ENCODE assay signal across 1 cellular context in the genomic region with DNA sequence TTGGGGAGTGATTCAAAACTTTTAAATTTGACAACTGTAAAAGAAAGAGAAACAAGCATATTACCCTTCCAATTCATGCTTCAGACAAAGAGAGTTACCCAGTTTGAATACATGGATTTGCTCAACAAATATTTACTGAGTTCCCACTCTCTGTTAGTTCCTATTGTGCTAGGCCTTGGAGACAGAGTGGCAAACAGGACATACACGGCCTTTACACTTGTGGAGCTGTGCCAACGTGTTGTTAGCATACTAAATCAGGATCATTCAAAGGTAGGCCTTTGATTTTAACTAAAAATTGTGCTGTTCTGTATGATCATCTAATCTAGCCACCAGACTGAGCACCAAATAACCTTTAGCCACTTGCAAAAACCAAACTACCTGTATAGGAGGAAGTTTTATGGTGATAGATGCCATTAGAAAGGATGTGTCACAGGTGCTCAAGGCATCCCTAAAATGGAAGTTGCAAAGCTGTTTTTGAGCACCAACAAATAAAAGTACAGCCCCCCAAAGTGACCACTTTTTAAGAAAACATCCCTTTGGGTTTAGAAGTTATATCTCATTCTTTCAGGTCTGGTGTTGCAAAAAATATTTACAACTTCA.
TF ChIP-seq lines count a peak whose summit lies in the region.

No MANE protein-coding gene starts in this region.

TF ChIP-seq in HepG2, 621 proteins besides CTCF, POLR2A, EP300 and RAD21 (continued from another document and continues in another):
- TF ChIP-seq, protein P1, sequence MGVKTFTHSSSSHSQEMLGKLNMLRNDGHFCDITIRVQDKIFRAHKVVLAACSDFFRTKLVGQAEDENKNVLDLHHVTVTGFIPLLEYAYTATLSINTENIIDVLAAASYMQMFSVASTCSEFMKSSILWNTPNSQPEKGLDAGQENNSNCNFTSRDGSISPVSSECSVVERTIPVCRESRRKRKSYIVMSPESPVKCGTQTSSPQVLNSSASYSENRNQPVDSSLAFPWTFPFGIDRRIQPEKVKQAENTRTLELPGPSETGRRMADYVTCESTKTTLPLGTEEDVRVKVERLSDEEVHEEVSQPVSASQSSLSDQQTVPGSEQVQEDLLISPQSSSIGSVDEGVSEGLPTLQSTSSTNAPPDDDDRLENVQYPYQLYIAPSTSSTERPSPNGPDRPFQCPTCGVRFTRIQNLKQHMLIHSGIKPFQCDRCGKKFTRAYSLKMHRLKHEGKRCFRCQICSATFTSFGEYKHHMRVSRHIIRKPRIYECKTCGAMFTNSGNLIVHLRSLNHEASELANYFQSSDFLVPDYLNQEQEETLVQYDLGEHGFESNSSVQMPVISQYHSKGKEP (CRISPR knock-in tag; IDR thresholded peaks at IDR 0.05): no peak
- TF ChIP-seq ERF (CRISPR knock-in tag; IDR thresholded peaks at IDR 0.05): peak; percentile 65
- no peak for TF ChIP-seq KLF15 (CRISPR knock-in tag; IDR thresholded peaks at IDR 0.05; ENCODE audit: borderline replicate concordance)
- TF ChIP-seq, protein P2, sequence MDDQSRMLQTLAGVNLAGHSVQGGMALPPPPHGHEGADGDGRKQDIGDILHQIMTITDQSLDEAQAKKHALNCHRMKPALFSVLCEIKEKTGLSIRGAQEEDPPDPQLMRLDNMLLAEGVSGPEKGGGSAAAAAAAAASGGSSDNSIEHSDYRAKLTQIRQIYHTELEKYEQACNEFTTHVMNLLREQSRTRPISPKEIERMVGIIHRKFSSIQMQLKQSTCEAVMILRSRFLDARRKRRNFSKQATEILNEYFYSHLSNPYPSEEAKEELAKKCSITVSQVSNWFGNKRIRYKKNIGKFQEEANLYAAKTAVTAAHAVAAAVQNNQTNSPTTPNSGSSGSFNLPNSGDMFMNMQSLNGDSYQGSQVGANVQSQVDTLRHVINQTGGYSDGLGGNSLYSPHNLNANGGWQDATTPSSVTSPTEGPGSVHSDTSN (CRISPR knock-in tag; IDR thresholded peaks at IDR 0.05; ENCODE audit: borderline replicate concordance): no peak
- no peak for TF ChIP-seq ZNF761 (CRISPR knock-in tag; conservative IDR thresholded peaks at IDR 0.05)
- TF ChIP-seq POLR2G (IDR thresholded peaks at IDR 0.05; ENCODE audit: low read depth, low read length): no peak
- TF ChIP-seq, protein P3, sequence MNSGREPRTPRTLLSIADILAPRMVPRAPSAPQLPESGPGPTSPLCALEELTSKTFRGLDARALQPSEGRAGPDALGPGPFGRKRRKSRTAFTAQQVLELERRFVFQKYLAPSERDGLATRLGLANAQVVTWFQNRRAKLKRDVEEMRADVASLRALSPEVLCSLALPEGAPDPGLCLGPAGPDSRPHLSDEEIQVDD (CRISPR knock-in tag; IDR thresholded peaks at IDR 0.05; ENCODE audit: borderline replicate concordance): no peak
- no peak for TF ChIP-seq ZNF350 (CRISPR knock-in tag; IDR thresholded peaks at IDR 0.05; ENCODE audit: borderline replicate concordance, low read depth)
- TF ChIP-seq, protein P4, sequence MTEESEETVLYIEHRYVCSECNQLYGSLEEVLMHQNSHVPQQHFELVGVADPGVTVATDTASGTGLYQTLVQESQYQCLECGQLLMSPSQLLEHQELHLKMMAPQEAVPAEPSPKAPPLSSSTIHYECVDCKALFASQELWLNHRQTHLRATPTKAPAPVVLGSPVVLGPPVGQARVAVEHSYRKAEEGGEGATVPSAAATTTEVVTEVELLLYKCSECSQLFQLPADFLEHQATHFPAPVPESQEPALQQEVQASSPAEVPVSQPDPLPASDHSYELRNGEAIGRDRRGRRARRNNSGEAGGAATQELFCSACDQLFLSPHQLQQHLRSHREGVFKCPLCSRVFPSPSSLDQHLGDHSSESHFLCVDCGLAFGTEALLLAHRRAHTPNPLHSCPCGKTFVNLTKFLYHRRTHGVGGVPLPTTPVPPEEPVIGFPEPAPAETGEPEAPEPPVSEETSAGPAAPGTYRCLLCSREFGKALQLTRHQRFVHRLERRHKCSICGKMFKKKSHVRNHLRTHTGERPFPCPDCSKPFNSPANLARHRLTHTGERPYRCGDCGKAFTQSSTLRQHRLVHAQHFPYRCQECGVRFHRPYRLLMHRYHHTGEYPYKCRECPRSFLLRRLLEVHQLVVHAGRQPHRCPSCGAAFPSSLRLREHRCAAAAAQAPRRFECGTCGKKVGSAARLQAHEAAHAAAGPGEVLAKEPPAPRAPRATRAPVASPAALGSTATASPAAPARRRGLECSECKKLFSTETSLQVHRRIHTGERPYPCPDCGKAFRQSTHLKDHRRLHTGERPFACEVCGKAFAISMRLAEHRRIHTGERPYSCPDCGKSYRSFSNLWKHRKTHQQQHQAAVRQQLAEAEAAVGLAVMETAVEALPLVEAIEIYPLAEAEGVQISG (CRISPR knock-in tag; IDR thresholded peaks at IDR 0.05): 0 out of 2 replicates have a peak, but pooled peaks have one; percentile 42
- TF ChIP-seq, protein P5, sequence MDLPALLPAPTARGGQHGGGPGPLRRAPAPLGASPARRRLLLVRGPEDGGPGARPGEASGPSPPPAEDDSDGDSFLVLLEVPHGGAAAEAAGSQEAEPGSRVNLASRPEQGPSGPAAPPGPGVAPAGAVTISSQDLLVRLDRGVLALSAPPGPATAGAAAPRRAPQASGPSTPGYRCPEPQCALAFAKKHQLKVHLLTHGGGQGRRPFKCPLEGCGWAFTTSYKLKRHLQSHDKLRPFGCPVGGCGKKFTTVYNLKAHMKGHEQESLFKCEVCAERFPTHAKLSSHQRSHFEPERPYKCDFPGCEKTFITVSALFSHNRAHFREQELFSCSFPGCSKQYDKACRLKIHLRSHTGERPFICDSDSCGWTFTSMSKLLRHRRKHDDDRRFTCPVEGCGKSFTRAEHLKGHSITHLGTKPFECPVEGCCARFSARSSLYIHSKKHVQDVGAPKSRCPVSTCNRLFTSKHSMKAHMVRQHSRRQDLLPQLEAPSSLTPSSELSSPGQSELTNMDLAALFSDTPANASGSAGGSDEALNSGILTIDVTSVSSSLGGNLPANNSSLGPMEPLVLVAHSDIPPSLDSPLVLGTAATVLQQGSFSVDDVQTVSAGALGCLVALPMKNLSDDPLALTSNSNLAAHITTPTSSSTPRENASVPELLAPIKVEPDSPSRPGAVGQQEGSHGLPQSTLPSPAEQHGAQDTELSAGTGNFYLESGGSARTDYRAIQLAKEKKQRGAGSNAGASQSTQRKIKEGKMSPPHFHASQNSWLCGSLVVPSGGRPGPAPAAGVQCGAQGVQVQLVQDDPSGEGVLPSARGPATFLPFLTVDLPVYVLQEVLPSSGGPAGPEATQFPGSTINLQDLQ (CRISPR knock-in tag; IDR thresholded peaks at IDR 0.05): no peak
- TF ChIP-seq ZNF121 (CRISPR knock-in tag; IDR thresholded peaks at IDR 0.05): no peak
- no peak for TF ChIP-seq ZNF251 (CRISPR knock-in tag; IDR thresholded peaks at IDR 0.05)
- no peak for TF ChIP-seq ZNF296 (CRISPR knock-in tag; conservative IDR thresholded peaks at IDR 0.05)
- no peak; the same call in 1 of the 2 replicates for TF ChIP-seq TBX3 (IDR thresholded peaks at IDR 0.05; ENCODE audit: borderline replicate concordance)
- TF ChIP-seq, protein P6, sequence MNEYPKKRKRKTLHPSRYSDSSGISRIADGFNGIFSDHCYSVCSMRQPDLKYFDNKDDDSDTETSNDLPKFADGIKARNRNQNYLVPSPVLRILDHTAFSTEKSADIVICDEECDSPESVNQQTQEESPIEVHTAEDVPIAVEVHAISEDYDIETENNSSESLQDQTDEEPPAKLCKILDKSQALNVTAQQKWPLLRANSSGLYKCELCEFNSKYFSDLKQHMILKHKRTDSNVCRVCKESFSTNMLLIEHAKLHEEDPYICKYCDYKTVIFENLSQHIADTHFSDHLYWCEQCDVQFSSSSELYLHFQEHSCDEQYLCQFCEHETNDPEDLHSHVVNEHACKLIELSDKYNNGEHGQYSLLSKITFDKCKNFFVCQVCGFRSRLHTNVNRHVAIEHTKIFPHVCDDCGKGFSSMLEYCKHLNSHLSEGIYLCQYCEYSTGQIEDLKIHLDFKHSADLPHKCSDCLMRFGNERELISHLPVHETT (CRISPR knock-in tag; conservative IDR thresholded peaks at IDR 0.05): no peak
- TF ChIP-seq EED (CRISPR knock-in tag; IDR thresholded peaks at IDR 0.05): no peak
- no peak for TF ChIP-seq NFIB (CRISPR knock-in tag; IDR thresholded peaks at IDR 0.05; ENCODE audit: borderline replicate concordance)
- no peak for TF ChIP-seq ZFP90 (CRISPR knock-in tag; IDR thresholded peaks at IDR 0.05; ENCODE audit: borderline replicate concordance)
- TF ChIP-seq ZFYVE20 (CRISPR knock-in tag; IDR thresholded peaks at IDR 0.05; ENCODE audit: borderline replicate concordance, low read depth): no peak
- no peak for TF ChIP-seq NFYB (CRISPR knock-in tag; IDR thresholded peaks at IDR 0.05)
- no peak for TF ChIP-seq ZNF101 (CRISPR knock-in tag; IDR thresholded peaks at IDR 0.05; ENCODE audit: borderline replicate concordance, low read depth)
- peak; percentile 92 for TF ChIP-seq TARDBP (CRISPR knock-in tag; IDR thresholded peaks at IDR 0.05)
- no peak for TF ChIP-seq RNF2 (conservative IDR thresholded peaks at IDR 0.05; ENCODE audit: low read depth)
- no peak for TF ChIP-seq SP4 (CRISPR knock-in tag; IDR thresholded peaks at IDR 0.05)
- no peak for TF ChIP-seq ZNF44 (CRISPR knock-in tag; IDR thresholded peaks at IDR 0.05)
- no peak for TF ChIP-seq ATM (IDR thresholded peaks at IDR 0.05; ENCODE audit: borderline replicate concordance)
- TF ChIP-seq KMT2B (CRISPR knock-in tag; IDR thresholded peaks at IDR 0.05): no peak
- TF ChIP-seq YEATS2 (CRISPR knock-in tag; IDR thresholded peaks at IDR 0.05; ENCODE audit: borderline replicate concordance): peak; percentile 68; the same call in 1 of the 2 replicates
- TF ChIP-seq ZNF20 (CRISPR knock-in tag; IDR thresholded peaks at IDR 0.05): no peak
- no peak for TF ChIP-seq MAZ (IDR thresholded peaks at IDR 0.05; ENCODE audit: borderline replicate concordance, low read depth, low read length)
- TF ChIP-seq MAZ (CRISPR knock-in tag; IDR thresholded peaks at IDR 0.05; ENCODE audit: low read depth): no peak
- TF ChIP-seq RELA (CRISPR knock-in tag; IDR thresholded peaks at IDR 0.05): no peak
- TF ChIP-seq CREM (IDR thresholded peaks at IDR 0.05): peak; percentile 78
- TF ChIP-seq CREM (CRISPR knock-in tag; IDR thresholded peaks at IDR 0.05): no peak
- no peak for TF ChIP-seq ZBTB21 (CRISPR knock-in tag; IDR thresholded peaks at IDR 0.05)
- no peak for TF ChIP-seq ZNF724P (CRISPR knock-in tag; IDR thresholded peaks at IDR 0.05; ENCODE audit: borderline replicate concordance)
- peak; percentile 90 for TF ChIP-seq ARID3A (IDR thresholded peaks at IDR 0.05; ENCODE audit: low read depth, low read length)
- TF ChIP-seq KDM1A (CRISPR knock-in tag; IDR thresholded peaks at IDR 0.05): peak; percentile 91
- no peak for TF ChIP-seq ZFP37 (CRISPR knock-in tag; IDR thresholded peaks at IDR 0.05; ENCODE audit: borderline replicate concordance)
- no peak for TF ChIP-seq HOXA5 (CRISPR knock-in tag; IDR thresholded peaks at IDR 0.05)
- TF ChIP-seq SNRNP70 (IDR thresholded peaks at IDR 0.05; ENCODE audit: low read depth, low read length): no peak
- TF ChIP-seq TFDP2 (CRISPR knock-in tag; IDR thresholded peaks at IDR 0.05): peak; percentile 55; the same call in 1 of the 2 replicates
- TF ChIP-seq, protein P7, sequence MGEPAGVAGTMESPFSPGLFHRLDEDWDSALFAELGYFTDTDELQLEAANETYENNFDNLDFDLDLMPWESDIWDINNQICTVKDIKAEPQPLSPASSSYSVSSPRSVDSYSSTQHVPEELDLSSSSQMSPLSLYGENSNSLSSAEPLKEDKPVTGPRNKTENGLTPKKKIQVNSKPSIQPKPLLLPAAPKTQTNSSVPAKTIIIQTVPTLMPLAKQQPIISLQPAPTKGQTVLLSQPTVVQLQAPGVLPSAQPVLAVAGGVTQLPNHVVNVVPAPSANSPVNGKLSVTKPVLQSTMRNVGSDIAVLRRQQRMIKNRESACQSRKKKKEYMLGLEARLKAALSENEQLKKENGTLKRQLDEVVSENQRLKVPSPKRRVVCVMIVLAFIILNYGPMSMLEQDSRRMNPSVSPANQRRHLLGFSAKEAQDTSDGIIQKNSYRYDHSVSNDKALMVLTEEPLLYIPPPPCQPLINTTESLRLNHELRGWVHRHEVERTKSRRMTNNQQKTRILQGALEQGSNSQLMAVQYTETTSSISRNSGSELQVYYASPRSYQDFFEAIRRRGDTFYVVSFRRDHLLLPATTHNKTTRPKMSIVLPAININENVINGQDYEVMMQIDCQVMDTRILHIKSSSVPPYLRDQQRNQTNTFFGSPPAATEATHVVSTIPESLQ (CRISPR knock-in tag; conservative IDR thresholded peaks at IDR 0.05): no peak
- peak; percentile 21; the same call in 1 of the 2 replicates for TF ChIP-seq TSC22D2 (CRISPR knock-in tag; IDR thresholded peaks at IDR 0.05; ENCODE audit: borderline replicate concordance)
- no peak for TF ChIP-seq ZNF790 (CRISPR knock-in tag; IDR thresholded peaks at IDR 0.05; ENCODE audit: borderline replicate concordance)
- no peak for TF ChIP-seq SRF (IDR thresholded peaks at IDR 0.05; ENCODE audit: low read depth, low read length)
- peak in 1 of 2 experiments; percentile 74; a peak in 1 of 4 replicates for TF ChIP-seq KLF16 (CRISPR knock-in tag; IDR thresholded peaks at IDR 0.05)
- TF ChIP-seq PRMT3 (CRISPR knock-in tag; IDR thresholded peaks at IDR 0.05; ENCODE audit: borderline replicate concordance, low read depth): no peak
- no peak for TF ChIP-seq ATF3 (CRISPR knock-in tag; IDR thresholded peaks at IDR 0.05)
- no peak for TF ChIP-seq ZNF180 (CRISPR knock-in tag; IDR thresholded peaks at IDR 0.05; ENCODE audit: borderline replicate concordance, low read depth)
- peak; percentile 50; the same call in 1 of the 2 replicates for TF ChIP-seq NR2F2 (IDR thresholded peaks at IDR 0.05; ENCODE audit: borderline replicate concordance, low read depth)
- TF ChIP-seq RAD51 (IDR thresholded peaks at IDR 0.05; ENCODE audit: borderline replicate concordance): no peak
- peak; percentile 86 for TF ChIP-seq SAP130 (CRISPR knock-in tag; IDR thresholded peaks at IDR 0.05; ENCODE audit: low read depth)
- TF ChIP-seq U2AF1 (optimal IDR thresholded peaks at IDR 0.05; ENCODE audit: low read depth, low read length): no peak
